ENCODE assay signal across 21 cellular contexts in the genomic region with DNA sequence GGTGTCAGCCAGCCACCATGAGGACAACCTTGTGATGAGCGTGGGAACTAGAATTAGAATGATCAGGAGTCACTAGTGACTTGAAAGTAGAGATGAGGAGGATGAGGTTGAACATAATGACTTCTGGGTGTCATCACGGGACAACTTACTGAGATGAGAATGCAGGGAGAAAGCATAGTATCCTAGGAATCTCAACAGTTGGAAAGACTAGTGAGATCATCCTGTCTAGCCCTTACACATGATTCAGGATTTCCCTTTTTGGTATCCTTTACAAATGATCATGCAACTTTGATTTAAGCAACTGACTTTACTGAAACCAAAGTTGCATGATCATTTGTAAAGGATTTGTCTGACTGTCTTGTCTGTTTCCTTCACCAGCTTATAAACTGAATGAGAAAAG. TPM values are rescaled to one million over a fixed set of nuclear protein-coding genes. Genes with fewer than 3 reads are reported as not detected.
DNase-seq lines count a peak whose midpoint lies in the region; ATAC-seq, FAIRE-seq and TF ChIP-seq lines count a peak whose summit lies in the region.
"Had no signal": no experiment of that assay in that cellular context is flagged by ENCODE, and none has a peak within 500 bp of the region (broad histone marks: within the 10 kb centered on the region; RNA-seq: fewer than 3 reads in every experiment).

No MANE protein-coding gene starts in this region.

- H3K9me3 Mint-ChIP-seq in astrocyte (ENCODE audit: unreplicated experiment) (peaks cover 4% of the 10 kb centered on the region), memory B cell (no peaks in the 10 kb centered on the region)
- H3K9me3 Mint-ChIP-seq: activated T-helper 17 cell treated with anti-CD3 and anti-CD28 coated beads, Interleukin-2, amount 50 U/mL, for 72 hours; CD8-positive, alpha-beta memory T cell had no signal

- H3K36me3 ChIP-seq in astrocyte (ENCODE audit: insufficient read depth, low read length), result no peaks in the 10 kb centered on the region
- H3K36me3 ChIP-seq: colonic mucosa, stomach, uterus had no signal

- H3K79me2 ChIP-seq in astrocyte (ENCODE audit: insufficient read depth, low read length), result no peaks in the 10 kb centered on the region

- no peak overlapping the region for H3K4me2 ChIP-seq in astrocyte (ENCODE audit: low read length)

- no peaks in the 10 kb centered on the region for H3K4me1 ChIP-seq in astrocyte (ENCODE audit: insufficient read depth, low read length)
- H3K4me1 ChIP-seq: colonic mucosa, uterus had no signal

- no peak overlapping the region for H3K4me3 ChIP-seq in AG10803 (ENCODE audit: low read length)
- H3K4me3 ChIP-seq in astrocyte (ENCODE audit: insufficient read depth, low read depth, low read length), result no peak overlapping the region
- H3K4me3 ChIP-seq: colonic mucosa, lung, stomach, uterus had no signal

- H3K27me3 ChIP-seq in astrocyte (ENCODE audit: insufficient read depth, low read length), result no peaks in the 10 kb centered on the region
- H3K27me3 ChIP-seq: colonic mucosa, stomach, uterus had no signal

- TF ChIP-seq CTCF in AG10803 (conservative IDR thresholded peaks at IDR 0.05; ENCODE audit: low read length), result no peak
- no peak for TF ChIP-seq CTCF in astrocyte (IDR thresholded peaks at IDR 0.05; ENCODE audit: insufficient read depth, low read depth, low read length)

- FAIRE-seq in astrocyte (lab: Jason Lieb, UNC), result peak; percentile 54
- FAIRE-seq: endothelial cell of umbilical vein had no signal

- H3K4me1 Mint-ChIP-seq in astrocyte (ENCODE audit: low read depth, unreplicated experiment) (peaks cover 25% of the 10 kb centered on the region), memory B cell (peaks cover 27% of the 10 kb centered on the region)

- no peaks in the 10 kb centered on the region for H3K27me3 Mint-ChIP-seq in astrocyte (ENCODE audit: low read depth, unreplicated experiment)
- no peaks in the 10 kb centered on the region for H3K27me3 Mint-ChIP-seq in memory B cell
- H3K27me3 Mint-ChIP-seq: activated T-helper 17 cell treated with anti-CD3 and anti-CD28 coated beads, Interleukin-2, amount 50 U/mL, for 72 hours; CD8-positive, alpha-beta memory T cell had no signal

- ATAC-seq in memory B cell (ENCODE audit: low read depth) (no peak), GM19351 (IDR thresholded peaks at IDR 0.05; ENCODE audit: unreplicated experiment) (no peak)
- ATAC-seq: activated CD4-positive, CD25-positive, alpha-beta regulatory T cell treated with anti-CD3 and anti-CD28 coated beads, Interleukin-2, amount 50 U/mL, for 24 hours; activated T-helper 17 cell treated with anti-CD3 and anti-CD28 coated beads, Interleukin-2, amount 50 U/mL, for 72 hours had no signal

- no peak overlapping the region for H3K27ac ChIP-seq in astrocyte (ENCODE audit: low read depth, low read length)
- H3K27ac ChIP-seq: colonic mucosa, stomach, uterus had no signal

- DNase-seq in AG10803 (ENCODE audit: low read depth) (peak; percentile 84), HCEC 1CT (peak; percentile 80), astrocyte (ENCODE audit: low read depth) (peak; percentile 44), memory B cell (ENCODE audit: low spot score in 2 of 2) (no peak), cerebellum (ENCODE audit: low spot score) (no peak), globus pallidus (ENCODE audit: low spot score) (no peak), retina (no peak)
- DNase-seq: anterior cingulate cortex; CD8-positive, alpha-beta memory T cell; colonic mucosa; NCI-H1930; NCI-H446 treated with DMSO at 0.1 percent for 48 hours; SHP77 treated with DMSO at 0.1 percent for 48 hours; stomach; T-helper 2 cell; uterus had no signal

- H3K36me3 Mint-ChIP-seq in astrocyte (ENCODE audit: low read depth, unreplicated experiment), result no peaks in the 10 kb centered on the region
- no peaks in the 10 kb centered on the region for H3K36me3 Mint-ChIP-seq in memory B cell

- no peaks in the 10 kb centered on the region for H3K9me3 ChIP-seq in astrocyte (ENCODE audit: insufficient read depth, low read depth, low read length)
- H3K9me3 ChIP-seq: colonic mucosa, stomach, uterus had no signal

- H2AFZ ChIP-seq in astrocyte (ENCODE audit: low read depth, low read length), result no peak overlapping the region

- no peak overlapping the region for H3K9ac ChIP-seq in astrocyte (ENCODE audit: low read length)

- no peaks in the 10 kb centered on the region for H4K20me1 ChIP-seq in astrocyte (ENCODE audit: insufficient read depth, low read length)

- peak overlapping the region; percentile 55 for H3K4me3 Mint-ChIP-seq in astrocyte (ENCODE audit: unreplicated experiment)
- H3K4me3 Mint-ChIP-seq in memory B cell, result no peak overlapping the region
- H3K4me3 Mint-ChIP-seq: activated T-helper 17 cell treated with anti-CD3 and anti-CD28 coated beads, Interleukin-2, amount 50 U/mL, for 72 hours; CD8-positive, alpha-beta memory T cell had no signal

- H3K27ac Mint-ChIP-seq in astrocyte (ENCODE audit: unreplicated experiment) (peak overlapping the region; percentile 98), memory B cell (peak overlapping the region; percentile 76)
- H3K27ac Mint-ChIP-seq: activated T-helper 17 cell treated with anti-CD3 and anti-CD28 coated beads, Interleukin-2, amount 50 U/mL, for 72 hours; CD8-positive, alpha-beta memory T cell had no signal

RNA-seq across cellular contexts. Expression of a gene that starts 51.8 kb away (rescaled TPM):
- total RNA-seq in astrocyte (435 and 475 TPM in 2 replicates), cerebellum (129 TPM)

Comparison
In these comparisons a context has a peak if more than half of its experiments do, and no peak if none do; other contexts are left out.
1. DNase-seq: peak in AG10803 (single experiment), HCEC 1CT (single experiment) and astrocyte (single experiment); none in memory B cell (0 of 2), cerebellum (single experiment), globus pallidus (single experiment) and retina (single experiment).